In genomic region chr1:21312407-21312992, GRCh38 we compare ENCODE assay signal across 1 cellular context.
TF ChIP-seq lines count a peak whose summit lies in the region.

No MANE protein-coding gene starts in this region.

TF ChIP-seq in HepG2, 621 proteins besides CTCF, POLR2A, EP300 and RAD21 (continued from another document and continues in another):
- TF ChIP-seq CBX5 (CRISPR knock-in tag; IDR thresholded peaks at IDR 0.05; ENCODE audit: borderline replicate concordance) (0 out of 2 replicates have a peak, but pooled peaks have one; percentile 34), HDAC2 (CRISPR knock-in tag; IDR thresholded peaks at IDR 0.05) (peak; percentile 90), MATR3 (CRISPR knock-in tag; IDR thresholded peaks at IDR 0.05) (no peak), CEBPG (CRISPR knock-in tag; IDR thresholded peaks at IDR 0.05) (peak; percentile 96), ZNF564 (CRISPR knock-in tag; IDR thresholded peaks at IDR 0.05) (no peak), ZNF710 (CRISPR knock-in tag; IDR thresholded peaks at IDR 0.05; ENCODE audit: borderline replicate concordance) (no peak), MIXL1 (CRISPR knock-in tag; IDR thresholded peaks at IDR 0.05) (peak; percentile 36; the same call in 1 of the 2 replicates), MTERF4 (CRISPR knock-in tag; IDR thresholded peaks at IDR 0.05) (no peak), THYN1 (CRISPR knock-in tag; IDR thresholded peaks at IDR 0.05; ENCODE audit: borderline replicate concordance, low read depth) (no peak), ZNF816 (CRISPR knock-in tag; IDR thresholded peaks at IDR 0.05; ENCODE audit: borderline replicate concordance) (no peak), TIGD3 (CRISPR knock-in tag; IDR thresholded peaks at IDR 0.05; ENCODE audit: borderline replicate concordance) (no peak), NRL (CRISPR knock-in tag; IDR thresholded peaks at IDR 0.05; ENCODE audit: borderline replicate concordance) (no peak), ZNF543 (CRISPR knock-in tag; IDR thresholded peaks at IDR 0.05) (no peak), TBL1XR1 (IDR thresholded peaks at IDR 0.05; ENCODE audit: borderline replicate concordance, low read length, partially characterized antibody) (no peak), SIN3B (IDR thresholded peaks at IDR 0.05; ENCODE audit: low read length) (no peak), CBX2 (IDR thresholded peaks at IDR 0.05; ENCODE audit: low read depth, low read length) (no peak), CBX2 (CRISPR knock-in tag; IDR thresholded peaks at IDR 0.05; ENCODE audit: low read depth) (no peak), FOXK1 (CRISPR knock-in tag; IDR thresholded peaks at IDR 0.05; ENCODE audit: borderline replicate concordance, low read depth) (peak; percentile 68; the same call in 1 of the 2 replicates), ZNF30 (CRISPR knock-in tag; IDR thresholded peaks at IDR 0.05) (no peak), IKZF1 (IDR thresholded peaks at IDR 0.05) (no peak), NFRKB (IDR thresholded peaks at IDR 0.05) (no peak), ZNF496 (CRISPR knock-in tag; IDR thresholded peaks at IDR 0.05; ENCODE audit: insufficient replicate concordance) (no peak), SALL2 (CRISPR knock-in tag; IDR thresholded peaks at IDR 0.05) (no peak), ZNF768 (CRISPR knock-in tag; IDR thresholded peaks at IDR 0.05) (no peak), PRMT3 (CRISPR knock-in tag; IDR thresholded peaks at IDR 0.05; ENCODE audit: borderline replicate concordance, low read depth) (no peak), ZEB1 (IDR thresholded peaks at IDR 0.05; ENCODE audit: insufficient replicate concordance, low read depth) (no peak), KAT8 (CRISPR knock-in tag; IDR thresholded peaks at IDR 0.05) (peak; percentile 50; the same call in 1 of the 2 replicates), EEA1 (CRISPR knock-in tag; IDR thresholded peaks at IDR 0.05; ENCODE audit: borderline replicate concordance) (no peak), NFKBIZ (CRISPR knock-in tag; IDR thresholded peaks at IDR 0.05) (0 out of 2 replicates have a peak, but pooled peaks have one; percentile 29), FOXJ3 (CRISPR knock-in tag; IDR thresholded peaks at IDR 0.05; ENCODE audit: borderline replicate concordance) (no peak; the same call in 1 of the 2 replicates), ELF1 (CRISPR knock-in tag; IDR thresholded peaks at IDR 0.05) (0 out of 2 replicates have a peak, but pooled peaks have one; percentile 19), SMAD1 (CRISPR knock-in tag; IDR thresholded peaks at IDR 0.05; ENCODE audit: borderline replicate concordance, low read depth) (no peak), ZNF136 (CRISPR knock-in tag; IDR thresholded peaks at IDR 0.05; ENCODE audit: low read depth) (no peak), HDAC6 (IDR thresholded peaks at IDR 0.05; ENCODE audit: low read depth, low read length) (no peak), ZNF10 (CRISPR knock-in tag; IDR thresholded peaks at IDR 0.05; ENCODE audit: borderline replicate concordance, low read depth) (no peak), ZNF672 (CRISPR knock-in tag; IDR thresholded peaks at IDR 0.05) (no peak), CBX1 (IDR thresholded peaks at IDR 0.05; ENCODE audit: low read depth) (no peak), MEF2D (CRISPR knock-in tag; IDR thresholded peaks at IDR 0.05) (no peak), JUN (CRISPR knock-in tag; IDR thresholded peaks at IDR 0.05) (no peak), ZSCAN5A (CRISPR knock-in tag; IDR thresholded peaks at IDR 0.05; ENCODE audit: borderline replicate concordance) (no peak), PLRG1 (conservative IDR thresholded peaks at IDR 0.05) (no peak), TCF7L2 (IDR thresholded peaks at IDR 0.05; ENCODE audit: low read depth, low read length) (no peak), ATF3 (CRISPR knock-in tag; IDR thresholded peaks at IDR 0.05) (no peak), ZNF703 (CRISPR knock-in tag; IDR thresholded peaks at IDR 0.05; ENCODE audit: borderline replicate concordance) (no peak), TEAD2 (CRISPR knock-in tag; IDR thresholded peaks at IDR 0.05) (no peak), ZNF431 (CRISPR knock-in tag; IDR thresholded peaks at IDR 0.05; ENCODE audit: borderline replicate concordance, low read depth) (0 out of 2 replicates have a peak, but pooled peaks have one; percentile 51), ZNF660 (CRISPR knock-in tag; IDR thresholded peaks at IDR 0.05; ENCODE audit: borderline replicate concordance, low read depth) (no peak), NFKB2 (CRISPR knock-in tag; IDR thresholded peaks at IDR 0.05; ENCODE audit: borderline replicate concordance) (no peak), ZNF331 (CRISPR knock-in tag; IDR thresholded peaks at IDR 0.05) (peak; percentile 87), ZNF772 (CRISPR knock-in tag; IDR thresholded peaks at IDR 0.05) (no peak), SRY (CRISPR knock-in tag; IDR thresholded peaks at IDR 0.05) (no peak), KLF6 (CRISPR knock-in tag; IDR thresholded peaks at IDR 0.05) (no peak)
- TF ChIP-seq, protein P1, sequence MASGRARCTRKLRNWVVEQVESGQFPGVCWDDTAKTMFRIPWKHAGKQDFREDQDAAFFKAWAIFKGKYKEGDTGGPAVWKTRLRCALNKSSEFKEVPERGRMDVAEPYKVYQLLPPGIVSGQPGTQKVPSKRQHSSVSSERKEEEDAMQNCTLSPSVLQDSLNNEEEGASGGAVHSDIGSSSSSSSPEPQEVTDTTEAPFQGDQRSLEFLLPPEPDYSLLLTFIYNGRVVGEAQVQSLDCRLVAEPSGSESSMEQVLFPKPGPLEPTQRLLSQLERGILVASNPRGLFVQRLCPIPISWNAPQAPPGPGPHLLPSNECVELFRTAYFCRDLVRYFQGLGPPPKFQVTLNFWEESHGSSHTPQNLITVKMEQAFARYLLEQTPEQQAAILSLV (CRISPR knock-in tag; IDR thresholded peaks at IDR 0.05; ENCODE audit: borderline replicate concordance), result no peak
- TF ChIP-seq, protein P2, sequence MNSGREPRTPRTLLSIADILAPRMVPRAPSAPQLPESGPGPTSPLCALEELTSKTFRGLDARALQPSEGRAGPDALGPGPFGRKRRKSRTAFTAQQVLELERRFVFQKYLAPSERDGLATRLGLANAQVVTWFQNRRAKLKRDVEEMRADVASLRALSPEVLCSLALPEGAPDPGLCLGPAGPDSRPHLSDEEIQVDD (CRISPR knock-in tag; IDR thresholded peaks at IDR 0.05; ENCODE audit: borderline replicate concordance), result no peak
- TF ChIP-seq, protein P3, sequence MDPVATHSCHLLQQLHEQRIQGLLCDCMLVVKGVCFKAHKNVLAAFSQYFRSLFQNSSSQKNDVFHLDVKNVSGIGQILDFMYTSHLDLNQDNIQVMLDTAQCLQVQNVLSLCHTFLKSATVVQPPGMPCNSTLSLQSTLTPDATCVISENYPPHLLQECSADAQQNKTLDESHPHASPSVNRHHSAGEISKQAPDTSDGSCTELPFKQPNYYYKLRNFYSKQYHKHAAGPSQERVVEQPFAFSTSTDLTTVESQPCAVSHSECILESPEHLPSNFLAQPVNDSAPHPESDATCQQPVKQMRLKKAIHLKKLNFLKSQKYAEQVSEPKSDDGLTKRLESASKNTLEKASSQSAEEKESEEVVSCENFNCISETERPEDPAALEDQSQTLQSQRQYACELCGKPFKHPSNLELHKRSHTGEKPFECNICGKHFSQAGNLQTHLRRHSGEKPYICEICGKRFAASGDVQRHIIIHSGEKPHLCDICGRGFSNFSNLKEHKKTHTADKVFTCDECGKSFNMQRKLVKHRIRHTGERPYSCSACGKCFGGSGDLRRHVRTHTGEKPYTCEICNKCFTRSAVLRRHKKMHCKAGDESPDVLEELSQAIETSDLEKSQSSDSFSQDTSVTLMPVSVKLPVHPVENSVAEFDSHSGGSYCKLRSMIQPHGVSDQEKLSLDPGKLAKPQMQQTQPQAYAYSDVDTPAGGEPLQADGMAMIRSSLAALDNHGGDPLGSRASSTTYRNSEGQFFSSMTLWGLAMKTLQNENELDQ (CRISPR knock-in tag; IDR thresholded peaks at IDR 0.05; ENCODE audit: borderline replicate concordance), result no peak
- TF ChIP-seq, protein P4, sequence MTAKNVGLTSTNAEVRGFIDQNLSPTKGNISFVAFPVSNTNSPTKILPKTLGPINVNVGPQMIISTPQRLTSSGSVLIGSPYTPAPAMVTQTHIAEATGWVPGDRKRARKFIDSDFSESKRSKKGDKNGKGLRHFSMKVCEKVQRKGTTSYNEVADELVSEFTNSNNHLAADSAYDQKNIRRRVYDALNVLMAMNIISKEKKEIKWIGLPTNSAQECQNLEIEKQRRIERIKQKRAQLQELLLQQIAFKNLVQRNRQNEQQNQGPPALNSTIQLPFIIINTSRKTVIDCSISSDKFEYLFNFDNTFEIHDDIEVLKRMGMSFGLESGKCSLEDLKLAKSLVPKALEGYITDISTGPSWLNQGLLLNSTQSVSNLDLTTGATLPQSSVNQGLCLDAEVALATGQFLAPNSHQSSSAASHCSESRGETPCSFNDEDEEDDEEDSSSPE (CRISPR knock-in tag; IDR thresholded peaks at IDR 0.05), result 0 out of 2 replicates have a peak, but pooled peaks have one; percentile 20
- TF ChIP-seq, protein P5, sequence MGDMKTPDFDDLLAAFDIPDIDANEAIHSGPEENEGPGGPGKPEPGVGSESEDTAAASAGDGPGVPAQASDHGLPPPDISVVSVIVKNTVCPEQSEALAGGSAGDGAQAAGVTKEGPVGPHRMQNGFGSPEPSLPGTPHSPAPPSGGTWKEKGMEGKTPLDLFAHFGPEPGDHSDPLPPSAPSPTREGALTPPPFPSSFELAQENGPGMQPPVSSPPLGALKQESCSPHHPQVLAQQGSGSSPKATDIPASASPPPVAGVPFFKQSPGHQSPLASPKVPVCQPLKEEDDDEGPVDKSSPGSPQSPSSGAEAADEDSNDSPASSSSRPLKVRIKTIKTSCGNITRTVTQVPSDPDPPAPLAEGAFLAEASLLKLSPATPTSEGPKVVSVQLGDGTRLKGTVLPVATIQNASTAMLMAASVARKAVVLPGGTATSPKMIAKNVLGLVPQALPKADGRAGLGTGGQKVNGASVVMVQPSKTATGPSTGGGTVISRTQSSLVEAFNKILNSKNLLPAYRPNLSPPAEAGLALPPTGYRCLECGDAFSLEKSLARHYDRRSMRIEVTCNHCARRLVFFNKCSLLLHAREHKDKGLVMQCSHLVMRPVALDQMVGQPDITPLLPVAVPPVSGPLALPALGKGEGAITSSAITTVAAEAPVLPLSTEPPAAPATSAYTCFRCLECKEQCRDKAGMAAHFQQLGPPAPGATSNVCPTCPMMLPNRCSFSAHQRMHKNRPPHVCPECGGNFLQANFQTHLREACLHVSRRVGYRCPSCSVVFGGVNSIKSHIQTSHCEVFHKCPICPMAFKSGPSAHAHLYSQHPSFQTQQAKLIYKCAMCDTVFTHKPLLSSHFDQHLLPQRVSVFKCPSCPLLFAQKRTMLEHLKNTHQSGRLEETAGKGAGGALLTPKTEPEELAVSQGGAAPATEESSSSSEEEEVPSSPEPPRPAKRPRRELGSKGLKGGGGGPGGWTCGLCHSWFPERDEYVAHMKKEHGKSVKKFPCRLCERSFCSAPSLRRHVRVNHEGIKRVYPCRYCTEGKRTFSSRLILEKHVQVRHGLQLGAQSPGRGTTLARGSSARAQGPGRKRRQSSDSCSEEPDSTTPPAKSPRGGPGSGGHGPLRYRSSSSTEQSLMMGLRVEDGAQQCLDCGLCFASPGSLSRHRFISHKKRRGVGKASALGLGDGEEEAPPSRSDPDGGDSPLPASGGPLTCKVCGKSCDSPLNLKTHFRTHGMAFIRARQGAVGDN (CRISPR knock-in tag; IDR thresholded peaks at IDR 0.05), result no peak
